In the genomic region with DNA sequence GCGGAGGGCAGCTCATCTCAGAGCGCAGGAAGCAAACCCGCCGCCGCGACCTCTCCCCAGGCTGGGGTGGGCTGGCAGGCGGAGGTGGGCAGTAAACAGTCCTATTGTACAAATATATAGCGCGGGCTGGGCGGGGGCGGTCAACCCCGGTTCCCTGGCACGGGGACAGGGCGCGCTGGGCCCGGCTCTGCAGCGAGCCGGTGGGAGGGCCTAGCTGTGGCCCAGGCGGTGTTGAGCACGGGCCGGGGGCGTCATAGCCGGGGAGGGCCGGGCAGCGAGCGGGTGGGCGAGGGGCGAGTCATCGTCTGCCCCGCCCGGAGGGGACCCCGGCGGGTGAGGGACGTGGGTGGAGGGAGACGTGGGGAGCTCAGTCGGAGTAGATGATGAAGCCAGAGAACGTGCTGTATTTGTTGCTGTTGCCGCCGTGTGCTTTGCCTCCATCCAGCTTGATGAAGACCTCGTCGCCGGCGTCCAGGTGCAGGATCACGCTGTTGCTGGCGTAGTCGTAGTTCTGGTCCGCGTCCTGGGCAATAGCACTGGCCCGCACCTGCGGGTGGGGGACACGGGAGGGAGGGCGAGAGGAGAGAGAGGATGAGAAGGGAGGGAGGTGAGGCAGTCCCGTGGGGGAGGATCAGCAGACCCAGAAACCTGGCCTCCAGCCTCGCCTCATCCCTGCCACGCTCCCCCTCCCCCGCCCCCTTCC, we compare ENCODE assay signal across 15 cellular contexts. TPM values are rescaled to one million over a fixed set of nuclear protein-coding genes. Genes with fewer than 3 reads are reported as not detected.
DNase-seq lines count a peak whose midpoint lies in the region; ATAC-seq, FAIRE-seq and TF ChIP-seq lines count a peak whose summit lies in the region.
"Had no signal": no experiment of that assay in that cellular context is flagged by ENCODE, and none has a peak within 500 bp of the region (broad histone marks: within the 10 kb centered on the region; RNA-seq: fewer than 3 reads in every experiment).

No MANE protein-coding gene starts in this region.

- 0 out of 2 replicates have a peak overlapping the region, but pooled peaks have one; percentile 38 for H3K9ac ChIP-seq in BLaER1

- H3K4me1 ChIP-seq in BLaER1: peaks cover 17% of the 10 kb centered on the region
- peaks cover 0 to 5% of the 10 kb centered on the region in 2 donors for H3K4me1 ChIP-seq in ascending aorta
- no peaks in the 10 kb centered on the region for H3K4me1 ChIP-seq in naive thymus-derived CD4-positive, alpha-beta T cell (ENCODE audit: control insufficient read depth in 2 of 2, insufficient read depth in 2 of 2, low read length in 2 of 2)

- H3K27ac Mint-ChIP-seq in naive thymus-derived CD4-positive, alpha-beta T cell: no peak overlapping the region

- peak; percentile 24 for ATAC-seq in naive thymus-derived CD4-positive, alpha-beta T cell
- ATAC-seq in GM18907 (IDR thresholded peaks at IDR 0.05; ENCODE audit: unreplicated experiment): no peak
- ATAC-seq: GM12878 had no signal

- peak; percentile 74 for FAIRE-seq in GM12891 (lab: Jason Lieb, UNC)
- FAIRE-seq: GM12878 had no signal

- intact Hi-C loops in ascending aorta (cut with DNase I): no loop called here
- intact Hi-C loops in naive thymus-derived CD4-positive, alpha-beta T cell (cut with micrococcal nuclease): no loop called here

- DNase-seq in GM12891 (ENCODE audit: insufficient read length, low spot score) (no peak), ascending aorta (ENCODE audit: low spot score in 2 of 2) (no peak), retina (no peak), ureter (ENCODE audit: low spot score) (no peak), NCI-H446 (lab: John Stamatoyannopoulos, UW) (no peak)
- peak in 1 of 9 donors; percentile 41 for DNase-seq in naive thymus-derived CD4-positive, alpha-beta T cell
- DNase-seq: activated CD8-positive, alpha-beta memory T cell treated with anti-CD3 and anti-CD28 coated beads, Interleukin-2, amount 50 U/mL, for 48 hours; foreskin fibroblast; NCI-H1048; NCI-H82; occipital lobe had no signal

- peaks cover 0 to 2% (median 0%) of the 10 kb centered on the region in 11 donors for H3K9me3 Mint-ChIP-seq in naive thymus-derived CD4-positive, alpha-beta T cell

- no peak for TF ChIP-seq POLR2A in GM12891 (IDR thresholded peaks at IDR 0.05; ENCODE audit: low read depth, low read length)

- no peak overlapping the region for H3K27ac ChIP-seq in BLaER1
- no peak overlapping the region for H3K27ac ChIP-seq in ascending aorta
- no peak overlapping the region for H3K27ac ChIP-seq in naive thymus-derived CD4-positive, alpha-beta T cell (ENCODE audit: low read depth, low read length)

- H3K4me3 ChIP-seq in BLaER1: peak overlapping the region; percentile 39; the same call in 1 of the 2 replicates
- peak overlapping the region; percentile 17 to 41 for H3K4me3 ChIP-seq in ascending aorta
- H3K4me3 ChIP-seq in naive thymus-derived CD4-positive, alpha-beta T cell (ENCODE audit: low read length): no peak overlapping the region
- H3K4me3 ChIP-seq: GM12878 had no signal

- no peaks in the 10 kb centered on the region for H4K20me1 ChIP-seq in BLaER1

- peak overlapping the region; percentile 86 for H3K4me2 ChIP-seq in BLaER1

- peaks cover 41 to 81% (median 52%) of the 10 kb centered on the region in 5 donors for H3K27me3 Mint-ChIP-seq in naive thymus-derived CD4-positive, alpha-beta T cell

- H3K27me3 ChIP-seq in BLaER1: peaks cover 75% of the 10 kb centered on the region
- no peaks in the 10 kb centered on the region for H3K27me3 ChIP-seq in ascending aorta
- H3K27me3 ChIP-seq in naive thymus-derived CD4-positive, alpha-beta T cell (ENCODE audit: control insufficient read depth in 2 of 2, insufficient read depth in 2 of 2, low read length in 2 of 2): peaks cover 4 to 8% of the 10 kb centered on the region in 2 donors

- H3K9me3 ChIP-seq in BLaER1 (no peaks in the 10 kb centered on the region), ascending aorta (no peaks in the 10 kb centered on the region)
- H3K9me3 ChIP-seq in naive thymus-derived CD4-positive, alpha-beta T cell (ENCODE audit: control insufficient read depth in 2 of 3, low read length in 3 of 3): no peaks in the 10 kb centered on the region

- H3K36me3 Mint-ChIP-seq in naive thymus-derived CD4-positive, alpha-beta T cell: peaks cover 0 to 2% (median 0%) of the 10 kb centered on the region in 5 donors

- H3K36me3 ChIP-seq in BLaER1: no peaks in the 10 kb centered on the region
- no peaks in the 10 kb centered on the region for H3K36me3 ChIP-seq in ascending aorta
- H3K36me3 ChIP-seq in naive thymus-derived CD4-positive, alpha-beta T cell (ENCODE audit: control insufficient read depth in 2 of 3, insufficient read depth in 3 of 3, low read length in 3 of 3): no peaks in the 10 kb centered on the region

- peaks cover 0 to 13% (median 4%) of the 10 kb centered on the region in 7 donors for H3K4me1 Mint-ChIP-seq in naive thymus-derived CD4-positive, alpha-beta T cell

- peak overlapping the region in 7 of 10 donors; percentile 39 to 75 (median 53) for H3K4me3 Mint-ChIP-seq in naive thymus-derived CD4-positive, alpha-beta T cell

- POLR2A ChIA-PET in naive thymus-derived CD4-positive, alpha-beta T cell (lab: Charles Lee): no interaction called here

- CTCF ChIA-PET in naive thymus-derived CD4-positive, alpha-beta T cell (lab: Charles Lee): no interaction called here

- no peak for TF ChIP-seq CTCF in ascending aorta (IDR thresholded peaks at IDR 0.05)

TF ChIP-seq in GM12891, 5 proteins besides CTCF, POLR2A, EP300 and RAD21:
- no peak for TF ChIP-seq POLR2AphosphoS5 (IDR thresholded peaks at IDR 0.05; ENCODE audit: low read depth, low read length)
- no peak for TF ChIP-seq TAF1 (IDR thresholded peaks at IDR 0.05; ENCODE audit: low read depth, low read length)
- TF ChIP-seq PAX5 (IDR thresholded peaks at IDR 0.05; ENCODE audit: insufficient read depth, low read length, severe bottlenecking): no peak
- no peak for TF ChIP-seq POU2F2 (IDR thresholded peaks at IDR 0.05; ENCODE audit: low read depth, low read length)
- TF ChIP-seq SPI1 (IDR thresholded peaks at IDR 0.05; ENCODE audit: low read depth, low read length): no peak

RNA-seq across cellular contexts. Expression of a gene that starts 8.1 kb away (rescaled TPM):
- polyA plus RNA-seq in GM12891 (2012; ENCODE audit: low read depth, missing spikeins): not detected
- not detected for total RNA-seq in ascending aorta
- total RNA-seq in naive thymus-derived CD4-positive, alpha-beta T cell: under 1 TPM in 1 of 5 experiments, not detected in 4; 0.29 TPM
- not detected for polyA plus RNA-seq in naive thymus-derived CD4-positive, alpha-beta T cell
- 1.1 TPM for total RNA-seq in ureter
- total RNA-seq: GM12878 had no signal
- polyA plus RNA-seq: GM12878 had no signal

RNA-seq across cellular contexts. Expression of a gene that starts 12.4 kb away (rescaled TPM):
- polyA plus RNA-seq in GM12891 (2012; ENCODE audit: low read depth, missing spikeins): 5.1 TPM
- total RNA-seq in ascending aorta (not detected), ureter (0.39 TPM)
- 10 to 100 TPM in 1 of 5 experiments, under 1 TPM in 1, not detected in 3; 0.17 to 57.2 TPM for total RNA-seq in naive thymus-derived CD4-positive, alpha-beta T cell
- not detected for polyA plus RNA-seq in naive thymus-derived CD4-positive, alpha-beta T cell

RNA-seq across cellular contexts. Expression of a gene that starts 44.7 kb away (rescaled TPM):
- 0.15 TPM for polyA plus RNA-seq in GM12891 (2012; ENCODE audit: low read depth, missing spikeins)
- total RNA-seq in ascending aorta (1.7 TPM), ureter (0.81 TPM)
- not detected for total RNA-seq in naive thymus-derived CD4-positive, alpha-beta T cell
- under 1 TPM in 1 of 2 donors, not detected in 1; 0.16 TPM for polyA plus RNA-seq in naive thymus-derived CD4-positive, alpha-beta T cell
- total RNA-seq: GM12878, kidney epithelial cell had no signal
